ENCODE assay signal across 11 cellular contexts in genomic region chr15:63763476-63764123, GRCh38.
DNase-seq lines count a peak whose midpoint lies in the region; ATAC-seq and TF ChIP-seq lines count a peak whose summit lies in the region.
"Had no signal": no experiment of that assay in that cellular context is flagged by ENCODE, and none has a peak within 500 bp of the region (broad histone marks: within the 10 kb centered on the region; RNA-seq: fewer than 3 reads in every experiment).

No MANE protein-coding gene starts in this region.

- no peak for TF ChIP-seq CTCF in GM13977 (IDR thresholded peaks at IDR 0.05; ENCODE audit: extremely low read depth, insufficient read depth, missing control alignments)

- peak; percentile 99 for ATAC-seq in effector memory CD8-positive, alpha-beta T cell (replicated peaks)
- no peak for ATAC-seq in HG03378 (IDR thresholded peaks at IDR 0.05; ENCODE audit: unreplicated experiment)

- H3K4me3 Mint-ChIP-seq in effector memory CD8-positive, alpha-beta T cell = peak overlapping the region in 1 of 2 donors; percentile 44

- no peaks in the 10 kb centered on the region for H3K9me3 Mint-ChIP-seq in effector memory CD8-positive, alpha-beta T cell

- in situ Hi-C loops in GM13977 (cut with MboI; ENCODE audit: low pct_unique_long_range_greater_than_20kb, low sequenced_read_pairs, unreplicated experiment) = loop anchor here (25.0 kb wide), 1 partner anchor 299 kb away; no protein-coding TSS in a partner anchor

- H3K27ac Mint-ChIP-seq in effector memory CD8-positive, alpha-beta T cell = peak overlapping the region; percentile 17 to 38

- peaks cover 39% of the 10 kb centered on the region for H3K36me3 Mint-ChIP-seq in effector memory CD8-positive, alpha-beta T cell (ENCODE audit: insufficient read depth)

- no peaks in the 10 kb centered on the region for H3K27me3 Mint-ChIP-seq in effector memory CD8-positive, alpha-beta T cell
- H3K27me3 Mint-ChIP-seq: progenitor cell of endocrine pancreas had no signal

- H3K4me1 Mint-ChIP-seq in effector memory CD8-positive, alpha-beta T cell (ENCODE audit: low read depth in 2 of 2) = peaks cover 27 to 53% of the 10 kb centered on the region in 2 donors

- DNase-seq in AG08395 (ENCODE audit: low spot score) = peak; percentile 13
- peak; percentile 17 for DNase-seq in GM13977 (ENCODE audit: low spot score)
- DNase-seq in LHCN-M2 (ENCODE audit: low read depth) = peak; percentile 35
- DNase-seq in effector memory CD8-positive, alpha-beta T cell = no peak
- DNase-seq in NCI-H748 (lab: John Stamatoyannopoulos, UW; ENCODE audit: unreplicated experiment) = no peak
- DNase-seq in NCI-H2196 (lab: John Stamatoyannopoulos, UW; ENCODE audit: unreplicated experiment) = no peak
- no peak for DNase-seq in inferior parietal cortex (ENCODE audit: extremely low spot score)
- DNase-seq: activated CD4-positive, alpha-beta T cell treated with anti-CD3 and anti-CD28 coated beads, Interleukin-2, amount 50 U/mL, for 1 hour; NCI-H524 had no signal

Comparison
In these comparisons a context has a peak if more than half of its experiments do, and no peak if none do; other contexts are left out.
1. DNase-seq: peak in AG08395 (single experiment), GM13977 (single experiment) and LHCN-M2 (single experiment); none in effector memory CD8-positive, alpha-beta T cell (0 of 3), NCI-H748 (single experiment), NCI-H2196 (single experiment) and inferior parietal cortex (single experiment).